ENCODE assay signal across 17 cellular contexts in the genomic region with DNA sequence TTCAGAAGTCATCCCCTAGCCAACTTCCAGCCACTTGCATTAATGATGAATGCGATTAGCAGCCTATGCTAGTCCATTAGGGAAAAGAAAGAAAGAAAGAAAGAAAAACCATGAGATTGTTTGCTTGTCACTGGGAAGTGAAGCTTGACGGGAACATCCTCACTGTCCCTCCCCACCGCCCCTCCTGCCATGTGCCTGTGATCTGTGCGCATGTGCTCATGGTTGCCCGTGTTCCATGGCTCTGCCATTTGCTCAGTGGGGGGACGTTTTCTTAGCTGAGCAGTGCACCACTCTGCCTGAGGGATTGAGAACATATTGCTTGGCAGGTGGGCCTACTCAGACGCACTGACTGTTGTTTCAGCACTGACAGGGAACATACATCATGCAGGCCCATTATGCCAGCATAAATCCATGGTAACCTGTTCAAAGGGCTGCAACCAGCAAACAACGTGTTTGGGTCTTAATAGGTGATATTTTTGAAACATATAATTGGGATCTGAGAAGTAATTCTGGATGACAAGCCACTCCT.
"Had no signal": no experiment of that assay in that cellular context is flagged by ENCODE, and none has a peak within 500 bp of the region (broad histone marks: within the 10 kb centered on the region; RNA-seq: fewer than 3 reads in every experiment).

No MANE protein-coding gene starts in this region.

- DNase-seq: activated CD4-positive, alpha-beta T cell treated with anti-CD3 and anti-CD28 coated beads for 1 hour; activated CD8-positive, alpha-beta memory T cell treated with anti-CD3 and anti-CD28 coated beads for 24 hours; activated CD8-positive, alpha-beta memory T cell treated with anti-CD3 and anti-CD28 coated beads, Interleukin-2, amount 50 U/mL, for 48 hours; activated effector memory CD4-positive, alpha-beta T cell treated with anti-CD3 and anti-CD28 coated beads, Interleukin-2, amount 50 U/mL, for 16 hours; activated T-cell treated with anti-CD3 and anti-CD28 coated beads, Interleukin-2, amount 50 U/mL, for 72 hours; cerebellar nuclear complex; effector CD8-positive, alpha-beta T cell; heart right ventricle; left ventricle myocardium inferior; mammary epithelial cell; nephron progenitor cell; stimulated activated CD4-positive, alpha-beta T cell treated with anti-CD3 and anti-CD28 coated beads, Interleukin-12 subunit alpha, Interleukin-12 subunit beta, amount 100 ng/mL, for 4 hours; stimulated activated CD4-positive, alpha-beta T cell treated with anti-CD3 and anti-CD28 coated beads, Interleukin-1b, Interleukin-23, amount 100 ng/mL, for 48 hours; stimulated activated naive CD4-positive, alpha-beta T cell treated with Interleukin-2 at 50 U/mL for 16 hours; thyroid gland; WERI-Rb-1 had no signal

- ATAC-seq: activated T-cell treated with anti-CD3 and anti-CD28 coated beads, Interleukin-2, amount 50 U/mL, for 72 hours; gastroesophageal sphincter; heart right ventricle had no signal
